In the genomic region with DNA sequence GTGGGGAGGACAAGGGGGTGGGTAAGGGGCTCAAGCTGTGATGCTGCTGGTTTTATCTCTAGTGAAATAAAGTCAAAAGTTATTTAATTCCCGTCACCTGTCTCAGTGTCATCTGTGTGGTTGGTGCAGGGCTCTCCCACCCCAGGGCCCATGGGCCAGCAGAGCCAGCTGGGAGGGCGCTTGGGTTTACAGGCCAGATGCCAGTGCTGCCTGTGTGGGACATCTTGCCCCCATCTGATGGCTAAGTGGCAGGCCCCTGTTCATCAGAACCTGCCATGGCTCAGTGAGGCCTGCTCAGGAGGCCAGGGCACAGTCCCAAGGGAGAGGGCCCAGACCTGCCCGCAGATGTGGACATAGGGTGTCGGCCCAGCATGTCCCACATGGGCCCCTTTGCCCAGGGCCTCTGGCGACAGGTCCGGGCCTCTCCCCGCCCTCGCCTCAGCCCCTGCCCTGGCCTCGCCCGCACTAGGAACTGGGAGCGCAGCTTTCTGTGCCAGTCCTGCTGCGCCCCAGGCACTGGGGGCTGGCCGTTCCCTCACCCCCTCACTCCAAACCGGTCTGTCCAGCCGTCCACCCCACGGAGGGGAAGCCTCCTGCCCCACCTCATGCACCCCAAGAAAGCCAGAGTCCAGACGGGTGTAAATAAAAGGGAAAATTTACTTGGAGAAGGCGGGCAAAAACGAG, we compare ENCODE assay signal across 25 cellular contexts. TPM values are rescaled to one million over a fixed set of nuclear protein-coding genes. Genes with fewer than 3 reads are reported as not detected.
DNase-seq lines count a peak whose midpoint lies in the region; ATAC-seq, FAIRE-seq and TF ChIP-seq lines count a peak whose summit lies in the region.
"Had no signal": no experiment of that assay in that cellular context is flagged by ENCODE, and none has a peak within 500 bp of the region (broad histone marks: within the 10 kb centered on the region; RNA-seq: fewer than 3 reads in every experiment).

No MANE protein-coding gene starts in this region.

- no peak for FAIRE-seq in K562 (lab: Jason Lieb, UNC)
- FAIRE-seq: urothelium cell line had no signal

- no peak for TF ChIP-seq EP300 in K562 (IDR thresholded peaks at IDR 0.05; ENCODE audit: low read length)

- no peaks in the 10 kb centered on the region for H3K27me3 Mint-ChIP-seq in CD14-positive monocyte (ENCODE audit: low read depth in 3 of 3)
- H3K27me3 Mint-ChIP-seq: activated naive CD4-positive, alpha-beta T cell treated with anti-CD3 and anti-CD28 coated beads, Interleukin-2, amount 10 ng/mL, durations not matched to agents 7 days and 5 days; CD4-positive, alpha-beta T cell had no signal

- peaks cover 46 to 70% of the 10 kb centered on the region in 2 donors for H3K36me3 Mint-ChIP-seq in CD14-positive monocyte

- no peak overlapping the region for H2AFZ ChIP-seq in K562 (ENCODE audit: low read depth, low read length)

- peaks cover 0 to 3% (median 0%) of the 10 kb centered on the region in 7 donors for H3K9me3 Mint-ChIP-seq in CD14-positive monocyte
- H3K9me3 Mint-ChIP-seq: activated naive CD4-positive, alpha-beta T cell treated with anti-CD3 and anti-CD28 coated beads, Interleukin-2, amount 10 ng/mL, durations not matched to agents 7 days and 5 days; activated T-helper 1 cell treated with anti-CD3 and anti-CD28 coated beads, Interleukin-12 subunit alpha, Interleukin-12 subunit beta, Interleukin-2, Interleukin-4 antibody, amounts not matched to agents 30 ng/mL and 10 ng/mL and 1 ng/mL, durations not matched to agents 14 hours and 24 hours and 36 hours; CD4-positive, alpha-beta T cell; stimulated activated effector memory CD8-positive, alpha-beta T cell treated with anti-CD3 and anti-CD28 coated beads, Interleukin-12 subunit alpha, Interleukin-12 subunit beta, amount 100 ng/mL, for 72 hours had no signal

- no peak for DNase-seq in CD14-positive monocyte (ENCODE audit: low spot score)
- DNase-seq in K562 (ENCODE audit: extremely low read depth in 1 of 4, low spot score in 3 of 4), result no peak
- no peak for DNase-seq in SHP77 (lab: John Stamatoyannopoulos, UW)
- no peak for DNase-seq in amygdala (lab: John Stamatoyannopoulos, UW)
- no peak for DNase-seq in SW480 (ENCODE audit: low spot score)
- DNase-seq: activated CD4-positive, alpha-beta T cell treated with anti-CD3 and anti-CD28 coated beads, Interleukin-2, amount 50 U/mL, for 4 hours; activated naive CD4-positive, alpha-beta T cell treated with anti-CD3 and anti-CD28 coated beads, Interleukin-2, amount 10 ng/mL, durations not matched to agents 7 days and 5 days; anterior cingulate cortex; CD4-positive, alpha-beta T cell; colonic mucosa; foreskin melanocyte; Kasumi-1; MV-4-11; NCI-H146; NCI-H2107; NCI-H82; OCI-M1; sigmoid colon; stimulated activated CD4-positive, alpha-beta T cell treated with anti-CD3 and anti-CD28 coated beads, Interleukin-4, amount 100 ng/mL, for 24 hours had no signal

- H3K79me2 ChIP-seq in K562 (ENCODE audit: control insufficient read depth, insufficient read depth, low read length), result peaks cover 18% of the 10 kb centered on the region

- H3K9me3 ChIP-seq in K562 (replicated peaks; ENCODE audit: control insufficient read depth, insufficient read depth, low read depth, low read length) (no peaks in the 10 kb centered on the region), mucosa of stomach (ENCODE audit: control insufficient read depth, low read length) (no peaks in the 10 kb centered on the region)
- H3K9me3 ChIP-seq: colonic mucosa, esophagus muscularis mucosa, sigmoid colon had no signal

- H3K9me1 ChIP-seq in K562 (ENCODE audit: control insufficient read depth, insufficient read depth, low read length), result no peaks in the 10 kb centered on the region

- no peak overlapping the region for H3K4me2 ChIP-seq in K562 (ENCODE audit: insufficient read depth, low read length)

- peak overlapping the region in 5 of 7 donors; percentile 4 to 76 (median 41) for H3K27ac Mint-ChIP-seq in CD14-positive monocyte
- H3K27ac Mint-ChIP-seq: activated naive CD4-positive, alpha-beta T cell treated with anti-CD3 and anti-CD28 coated beads, Interleukin-2, amount 10 ng/mL, durations not matched to agents 7 days and 5 days; activated T-helper 1 cell treated with anti-CD3 and anti-CD28 coated beads, Interleukin-12 subunit alpha, Interleukin-12 subunit beta, Interleukin-2, Interleukin-4 antibody, amounts not matched to agents 30 ng/mL and 10 ng/mL and 1 ng/mL, durations not matched to agents 14 hours and 24 hours and 36 hours; CD4-positive, alpha-beta T cell; stimulated activated effector memory CD8-positive, alpha-beta T cell treated with anti-CD3 and anti-CD28 coated beads, Interleukin-12 subunit alpha, Interleukin-12 subunit beta, amount 100 ng/mL, for 72 hours had no signal

- TF ChIP-seq POLR2A in GM18505 (IDR thresholded peaks at IDR 0.05; ENCODE audit: borderline replicate concordance, extremely low read depth, insufficient read depth, insufficient read length) (peak; percentile 25), K562 (conservative IDR thresholded peaks at IDR 0.05) (no peak; the same call in 1 of the 2 replicates)

- intact Hi-C loops in CD14-positive monocyte (cut with micrococcal nuclease), result no loop called here
- intact Hi-C loops in K562 (cut with micrococcal nuclease), result no loop called here

- peaks cover 7% of the 10 kb centered on the region; the same call in 1 of the 2 replicates for H4K20me1 ChIP-seq in K562 (replicated peaks; ENCODE audit: control insufficient read depth, insufficient read depth, low read length)

- no peak overlapping the region for H3K4me3 Mint-ChIP-seq in CD14-positive monocyte
- H3K4me3 Mint-ChIP-seq: activated naive CD4-positive, alpha-beta T cell treated with anti-CD3 and anti-CD28 coated beads, Interleukin-2, amount 10 ng/mL, durations not matched to agents 7 days and 5 days; activated T-helper 1 cell treated with anti-CD3 and anti-CD28 coated beads, Interleukin-12 subunit alpha, Interleukin-12 subunit beta, Interleukin-2, Interleukin-4 antibody, amounts not matched to agents 30 ng/mL and 10 ng/mL and 1 ng/mL, durations not matched to agents 14 hours and 24 hours and 36 hours; CD4-positive, alpha-beta T cell; stimulated activated effector memory CD8-positive, alpha-beta T cell treated with anti-CD3 and anti-CD28 coated beads, Interleukin-12 subunit alpha, Interleukin-12 subunit beta, amount 100 ng/mL, for 72 hours had no signal

- TF ChIP-seq CTCF in CD14-positive monocyte (IDR thresholded peaks at IDR 0.05) (no peak), K562 (IDR thresholded peaks at IDR 0.05 in 2 of 3, conservative IDR thresholded peaks at IDR 0.05 in 1 of 3; ENCODE audit: insufficient read depth in 2 of 3, low read depth in 1 of 3, low read length in 3 of 3) (no peak)

- CTCF ChIA-PET in K562 (lab: Yijun Ruan, JAX; ENCODE audit: low intra/inter-chr PET ratio), result no interaction called here

- peaks cover 65% of the 10 kb centered on the region; the same call in 2 of the 3 replicates for H3K36me3 ChIP-seq in K562 (ENCODE audit: control insufficient read depth, insufficient read depth, low read length)
- H3K36me3 ChIP-seq in mucosa of stomach (ENCODE audit: control insufficient read depth, insufficient read depth, low read length), result no peaks in the 10 kb centered on the region

- peaks cover 18% of the 10 kb centered on the region for H3K4me1 Mint-ChIP-seq in CD14-positive monocyte

- H3K9ac ChIP-seq in K562 (ENCODE audit: insufficient read depth in 1 of 2, low read depth in 2 of 2, low read length in 2 of 2), result no peak overlapping the region
- H3K9ac ChIP-seq in mucosa of stomach (ENCODE audit: low read length), result peak overlapping the region; percentile 28

- TF ChIP-seq RAD21 in K562 (CRISPR knock-in tag; conservative IDR thresholded peaks at IDR 0.05 in 1 of 2, IDR thresholded peaks at IDR 0.05 in 1 of 2), result no peak

- ATAC-seq in GM18505 (IDR thresholded peaks at IDR 0.05; ENCODE audit: unreplicated experiment) (no peak), K562 (no peak)
- ATAC-seq: stimulated activated effector memory CD8-positive, alpha-beta T cell treated with anti-CD3 and anti-CD28 coated beads, Interleukin-12 subunit alpha, Interleukin-12 subunit beta, amount 100 ng/mL, for 72 hours had no signal

- no TSS peak for BruUV-seq in K562 (replicated peaks; lab: Mats Ljungman, UMichigan)

- no peak overlapping the region for H3K27ac ChIP-seq in K562 (ENCODE audit: extremely low read depth, low read depth, low read length)
- H3K27ac ChIP-seq: colonic mucosa, esophagus muscularis mucosa, sigmoid colon had no signal

- peaks cover 2 to 44% of the 10 kb centered on the region in 2 experiments; a peak in 2 of 5 replicates for H3K4me1 ChIP-seq in K562 (replicated peaks in 1 of 2; ENCODE audit: control insufficient read depth in 2 of 2, insufficient read depth in 2 of 2, low read length in 2 of 2)
- H3K4me1 ChIP-seq in mucosa of stomach (ENCODE audit: control insufficient read depth, insufficient read depth, low read length), result peaks cover 32% of the 10 kb centered on the region
- H3K4me1 ChIP-seq: colonic mucosa had no signal

- H3K4me3 ChIP-seq in K562, result no peak overlapping the region
- no peak overlapping the region for H3K4me3 ChIP-seq in mucosa of stomach (ENCODE audit: low read length)
- H3K4me3 ChIP-seq: colonic mucosa, esophagus muscularis mucosa, sigmoid colon had no signal

- POLR2A ChIA-PET in K562 (lab: Yijun Ruan, JAX), result interaction anchor here (0.6 to 1.8 kb wide), 2 partner anchors 30 to 1304 kb away, joined by 3 to 5 read pairs; no protein-coding TSS in a partner anchor

- 91% methylated on average over 15 of the region's 19 CpGs for WGBS in K562 (ENCODE audit: insufficient coverage, low coverage, missing lambda C conversion rate)

- H3K27me3 ChIP-seq in K562 (ENCODE audit: control insufficient read depth in 2 of 2, insufficient read depth in 2 of 2, low read length in 2 of 2) (no peaks in the 10 kb centered on the region), mucosa of stomach (ENCODE audit: control insufficient read depth, insufficient read depth, low read length) (no peaks in the 10 kb centered on the region)
- H3K27me3 ChIP-seq: colonic mucosa, esophagus muscularis mucosa, sigmoid colon had no signal

- in situ Hi-C loops in K562 (cut with MboI), result no loop called here

RNA-seq across cellular contexts. Expression of a gene that starts 5.3 kb away (rescaled TPM):
- polyA plus RNA-seq in CD14-positive monocyte, result 1 to 10 TPM; 3.8 to 6.5 TPM
- total RNA-seq in K562 (2011; cell fraction: chromatin; rRNA removed; ENCODE audit: low replicate concordance), result 0.25 and 1.9 TPM in 2 replicates
- 2.4 and 3.5 TPM in 2 replicates for total RNA-seq in K562 (2011; cell fraction: nucleolus; rRNA removed)
- total RNA-seq in K562 (2011; cell fraction: nucleoplasm; rRNA removed), result 0.92 and 1.3 TPM in 2 replicates
- total RNA-seq in K562 (2014; rRNA removed), result 1.5 and 2.7 TPM in 2 replicates
- total RNA-seq in K562 (2014; rRNA removed; fragmentation: Illumina TruSeq; extraction: Trizol), result 0.07 TPM in 1 of 2 replicates, not detected in the other
- 0.54 and 0.72 TPM in 2 replicates for total RNA-seq in K562 (2015; rRNA removed; fragmentation: Illumina TruSeq; extraction: Trizol)
- 8.8 and 10.3 TPM in 2 replicates for total RNA-seq in K562 (2021)
- polyA plus RNA-seq in K562 (2011; rRNA removed), result 0.13 and 0.28 TPM in 2 replicates
- polyA plus RNA-seq in K562 (2011; cell fraction: cytosol; rRNA removed), result 0.24 and 1.1 TPM in 2 replicates
- polyA plus RNA-seq in K562 (2011; cell fraction: nucleus; rRNA removed), result 0.52 and 1.4 TPM in 2 replicates
- polyA plus RNA-seq in K562 (2012), result 3.2 and 3.6 TPM in 2 replicates
- polyA plus RNA-seq in K562 (2014; fragmentation: Illumina TruSeq; extraction: Trizol), result 0.39 and 2.0 TPM in 2 replicates
- under 1 TPM in 1 of 2 experiments, not detected in 1; 0.03 TPM for polyA plus RNA-seq in K562 (2014; fragmentation: Nextera tagmentation; extraction: Ambion mirVana)
- polyA plus RNA-seq in K562 (2014; rRNA removed), result 2.0 and 2.4 TPM in 2 replicates
- 0.11 and 0.21 TPM in 2 replicates for polyA minus RNA-seq in K562 (2011; rRNA and poly(A)+ RNA removed)
- polyA minus RNA-seq in K562 (2011; cell fraction: cytosol; rRNA and poly(A)+ RNA removed), result 2.0 and 3.5 TPM in 2 replicates
- 0.94 and 1.00 TPM in 2 replicates for polyA minus RNA-seq in K562 (2011; cell fraction: nucleus; rRNA and poly(A)+ RNA removed)

RNA-seq across cellular contexts. Expression of a gene that starts 8.1 kb away (rescaled TPM):
- polyA plus RNA-seq in CD14-positive monocyte (10 to 100 TPM; 67.6 to 83.4 TPM), K562 (2011; rRNA removed) (23.1 and 32.5 TPM in 2 replicates), K562 (2014; fragmentation: Illumina TruSeq; extraction: Trizol) (32.6 and 50.6 TPM in 2 replicates), K562 (2014; fragmentation: Nextera tagmentation; extraction: Ambion mirVana) (100 to 1,000 TPM in 1 of 2 experiments, 10 to 100 TPM in 1; 84.9 to 124 TPM), K562 (2014; rRNA removed) (49.6 and 57.5 TPM in 2 replicates)
- 22.7 and 62.8 TPM in 2 replicates for total RNA-seq in K562 (2011; cell fraction: chromatin; rRNA removed; ENCODE audit: low replicate concordance)
- 37.2 and 43.2 TPM in 2 replicates for total RNA-seq in K562 (2011; cell fraction: nucleolus; rRNA removed)
- 26.5 and 32.7 TPM in 2 replicates for total RNA-seq in K562 (2011; cell fraction: nucleoplasm; rRNA removed)
- total RNA-seq in K562 (2014; rRNA removed) (54.9 and 62.7 TPM in 2 replicates), K562 (2014; rRNA removed; fragmentation: Illumina TruSeq; extraction: Trizol) (31.3 and 33.0 TPM in 2 replicates), K562 (2015; rRNA removed; fragmentation: Illumina TruSeq; extraction: Trizol) (39.5 and 42.3 TPM in 2 replicates), K562 (2021) (60.7 and 62.6 TPM in 2 replicates)
- 41.8 and 86.0 TPM in 2 replicates for polyA plus RNA-seq in K562 (2011; cell fraction: cytosol; rRNA removed)
- polyA plus RNA-seq in K562 (2011; cell fraction: nucleus; rRNA removed), result 34.9 and 43.7 TPM in 2 replicates
- 41.3 and 54.9 TPM in 2 replicates for polyA plus RNA-seq in K562 (2012)
- 5.7 and 7.6 TPM in 2 replicates for polyA minus RNA-seq in K562 (2011; rRNA and poly(A)+ RNA removed)
- 17.8 and 23.9 TPM in 2 replicates for polyA minus RNA-seq in K562 (2011; cell fraction: cytosol; rRNA and poly(A)+ RNA removed)
- 7.9 and 11.3 TPM in 2 replicates for polyA minus RNA-seq in K562 (2011; cell fraction: nucleus; rRNA and poly(A)+ RNA removed)

RNA-seq across cellular contexts. Expression of a gene that starts 22.0 kb away (rescaled TPM):
- polyA plus RNA-seq in CD14-positive monocyte (under 1 TPM; 0.10 to 0.22 TPM), K562 (2011; rRNA removed) (7.3 and 8.0 TPM in 2 replicates), K562 (2014; fragmentation: Illumina TruSeq; extraction: Trizol) (2.7 and 5.0 TPM in 2 replicates), K562 (2014; fragmentation: Nextera tagmentation; extraction: Ambion mirVana) (under 1 TPM; 0.04 to 0.10 TPM), K562 (2014; rRNA removed) (19.9 and 22.0 TPM in 2 replicates)
- total RNA-seq in K562 (2011; cell fraction: chromatin; rRNA removed; ENCODE audit: low replicate concordance), result 32.7 and 64.0 TPM in 2 replicates
- total RNA-seq in K562 (2011; cell fraction: nucleolus; rRNA removed), result 49.9 and 53.4 TPM in 2 replicates
- total RNA-seq in K562 (2011; cell fraction: nucleoplasm; rRNA removed), result 37.0 and 42.9 TPM in 2 replicates
- total RNA-seq in K562 (2014; rRNA removed) (20.3 and 38.6 TPM in 2 replicates), K562 (2014; rRNA removed; fragmentation: Illumina TruSeq; extraction: Trizol) (3.1 and 3.5 TPM in 2 replicates), K562 (2015; rRNA removed; fragmentation: Illumina TruSeq; extraction: Trizol) (7.9 and 8.4 TPM in 2 replicates), K562 (2021) (16.4 and 17.6 TPM in 2 replicates)
- 7.1 and 13.5 TPM in 2 replicates for polyA plus RNA-seq in K562 (2011; cell fraction: cytosol; rRNA removed)
- 51.3 and 83.8 TPM in 2 replicates for polyA plus RNA-seq in K562 (2011; cell fraction: nucleus; rRNA removed)
- polyA plus RNA-seq in K562 (2012), result 18.5 and 23.4 TPM in 2 replicates
- polyA minus RNA-seq in K562 (2011; rRNA and poly(A)+ RNA removed), result 4.4 and 5.2 TPM in 2 replicates
- 4.8 and 13.3 TPM in 2 replicates for polyA minus RNA-seq in K562 (2011; cell fraction: cytosol; rRNA and poly(A)+ RNA removed)
- 14.3 and 14.8 TPM in 2 replicates for polyA minus RNA-seq in K562 (2011; cell fraction: nucleus; rRNA and poly(A)+ RNA removed)

RNA-seq across cellular contexts. Expression of a gene that starts 32.2 kb away (rescaled TPM):
- 1 to 10 TPM; 2.2 to 4.1 TPM for polyA plus RNA-seq in CD14-positive monocyte
- 297 and 460 TPM in 2 replicates for total RNA-seq in K562 (2011; cell fraction: chromatin; rRNA removed; ENCODE audit: low replicate concordance)
- total RNA-seq in K562 (2011; cell fraction: nucleolus; rRNA removed), result 224 and 226 TPM in 2 replicates
- 233 and 263 TPM in 2 replicates for total RNA-seq in K562 (2011; cell fraction: nucleoplasm; rRNA removed)
- 56.7 and 74.5 TPM in 2 replicates for total RNA-seq in K562 (2014; rRNA removed)
- total RNA-seq in K562 (2014; rRNA removed; fragmentation: Illumina TruSeq; extraction: Trizol), result 31.1 and 34.6 TPM in 2 replicates
- total RNA-seq in K562 (2015; rRNA removed; fragmentation: Illumina TruSeq; extraction: Trizol), result 46.4 and 46.7 TPM in 2 replicates
- total RNA-seq in K562 (2021), result 81.6 and 86.3 TPM in 2 replicates
- polyA plus RNA-seq in K562 (2011; rRNA removed), result 34.4 and 55.3 TPM in 2 replicates
- 18.3 and 19.8 TPM in 2 replicates for polyA plus RNA-seq in K562 (2011; cell fraction: cytosol; rRNA removed)
- 277 and 310 TPM in 2 replicates for polyA plus RNA-seq in K562 (2011; cell fraction: nucleus; rRNA removed)
- polyA plus RNA-seq in K562 (2012), result 71.3 and 94.7 TPM in 2 replicates
- 44.0 and 45.2 TPM in 2 replicates for polyA plus RNA-seq in K562 (2014; fragmentation: Illumina TruSeq; extraction: Trizol)
- polyA plus RNA-seq in K562 (2014; fragmentation: Nextera tagmentation; extraction: Ambion mirVana), result 1 to 10 TPM in 1 of 2 experiments, under 1 TPM in 1; 0.94 to 1.2 TPM
- 72.2 and 80.0 TPM in 2 replicates for polyA plus RNA-seq in K562 (2014; rRNA removed)
- 25.8 and 29.7 TPM in 2 replicates for polyA minus RNA-seq in K562 (2011; rRNA and poly(A)+ RNA removed)
- 18.8 and 19.3 TPM in 2 replicates for polyA minus RNA-seq in K562 (2011; cell fraction: cytosol; rRNA and poly(A)+ RNA removed)
- polyA minus RNA-seq in K562 (2011; cell fraction: nucleus; rRNA and poly(A)+ RNA removed), result 39.9 and 51.1 TPM in 2 replicates
